In genomic region chr17:30243568-30243967, GRCh38 we compare ENCODE assay signal across 22 cellular contexts.
"Had no signal": no experiment of that assay in that cellular context is flagged by ENCODE, and none has a peak within 500 bp of the region (broad histone marks: within the 10 kb centered on the region; RNA-seq: fewer than 3 reads in every experiment).

No MANE protein-coding gene starts in this region.

- ATAC-seq: natural killer cell; sciatic nerve; stimulated activated effector memory CD8-positive, alpha-beta T cell treated with anti-CD3 and anti-CD28 coated beads, Interleukin-12 subunit alpha, Interleukin-12 subunit beta, amount 100 ng/mL, for 72 hours had no signal

- H3K27ac Mint-ChIP-seq: dendritic cell treated with granulocyte-macrophage colony-stimulating factor and Interleukin-4, amounts not matched to agents 40 ng/mL and 50 ng/mL, for 4 days; memory B cell; natural killer cell; progenitor cell of endocrine pancreas; stimulated activated effector memory CD8-positive, alpha-beta T cell treated with anti-CD3 and anti-CD28 coated beads, Interleukin-12 subunit alpha, Interleukin-12 subunit beta, amount 100 ng/mL, for 72 hours had no signal

- H3K9me3 ChIP-seq: esophagus squamous epithelium, neutrophil, stomach, thyroid gland had no signal

- H2AFZ ChIP-seq: parathyroid adenoma had no signal

- H3K4me3 ChIP-seq: esophagus squamous epithelium, lung, smooth muscle cell, stomach, thyroid gland had no signal

- H3K27ac ChIP-seq: esophagus squamous epithelium, neutrophil, parathyroid adenoma, stomach, thyroid gland had no signal

- H3K4me1 ChIP-seq: thyroid gland had no signal

- H3K4me2 ChIP-seq: smooth muscle cell had no signal

- H3K9me3 Mint-ChIP-seq: dendritic cell treated with granulocyte-macrophage colony-stimulating factor and Interleukin-4, amounts not matched to agents 40 ng/mL and 50 ng/mL, for 4 days; memory B cell; natural killer cell; stimulated activated effector memory CD8-positive, alpha-beta T cell treated with anti-CD3 and anti-CD28 coated beads, Interleukin-12 subunit alpha, Interleukin-12 subunit beta, amount 100 ng/mL, for 72 hours had no signal

- H3K4me3 Mint-ChIP-seq: dendritic cell treated with granulocyte-macrophage colony-stimulating factor and Interleukin-4, amounts not matched to agents 40 ng/mL and 50 ng/mL, for 4 days; memory B cell; natural killer cell; stimulated activated effector memory CD8-positive, alpha-beta T cell treated with anti-CD3 and anti-CD28 coated beads, Interleukin-12 subunit alpha, Interleukin-12 subunit beta, amount 100 ng/mL, for 72 hours had no signal

- H3K27me3 ChIP-seq: thyroid gland had no signal

- FAIRE-seq: colon, frontal cortex, kidney had no signal

- H3K9ac ChIP-seq: parathyroid adenoma had no signal

- DNase-seq: effector CD8-positive, alpha-beta T cell; erythroblast; esophagus squamous epithelium; kidney; natural killer cell; stimulated activated CD4-positive, alpha-beta T cell treated with anti-CD3 and anti-CD28 coated beads, Interleukin-2, amount 100 ng/mL, for 24 hours; stimulated activated CD4-positive, alpha-beta T cell treated with anti-CD3 and anti-CD28 coated beads, Interleukin-4, amount 100 ng/mL, for 24 hours; stimulated activated naive CD4-positive, alpha-beta T cell treated with Interleukin-2 at 50 U/mL for 16 hours; stomach; thyroid gland; trophoblast cell had no signal
